27 cellular contexts compared by ENCODE assay signal in genomic region chr13:25175431-25175830, GRCh38. TPM values are rescaled to one million over a fixed set of nuclear protein-coding genes. Genes with fewer than 3 reads are reported as not detected.
"Had no signal": no experiment of that assay in that cellular context is flagged by ENCODE, and none has a peak within 500 bp of the region (broad histone marks: within the 10 kb centered on the region; RNA-seq: fewer than 3 reads in every experiment).

No MANE protein-coding gene starts in this region.

- H3K36me3 ChIP-seq: colonic mucosa, gastrocnemius medialis, sigmoid colon, transverse colon, upper lobe of right lung, uterus had no signal

- DNase-seq: colonic mucosa; dermis blood vessel endothelial cell; foreskin fibroblast; gastrocnemius medialis; kidney; mesenchymal stem cell; mucosa of descending colon; naive B cell; psoas muscle; right cardiac atrium; sigmoid colon; stimulated activated CD4-positive, alpha-beta T cell treated with anti-CD3 and anti-CD28 coated beads, Interleukin-2, amount 100 ng/mL, for 24 hours; stimulated activated CD4-positive, alpha-beta T cell treated with anti-CD3 and anti-CD28 coated beads, Interleukin-4, amount 100 ng/mL, for 24 hours; stimulated activated naive CD4-positive, alpha-beta T cell treated with Interleukin-2 at 50 U/mL for 16 hours; transverse colon; upper lobe of right lung; uterus had no signal

- H3K36me3 Mint-ChIP-seq: mesothelial cell of epicardium; stimulated activated effector memory CD8-positive, alpha-beta T cell treated with anti-CD3 and anti-CD28 coated beads, Interleukin-12 subunit alpha, Interleukin-12 subunit beta, amount 100 ng/mL, for 72 hours had no signal

- H3K4me1 ChIP-seq: colonic mucosa, gastrocnemius medialis, psoas muscle, uterus had no signal

- H3K9me3 Mint-ChIP-seq: mesothelial cell of epicardium; natural killer cell treated with Interleukin-12 subunit alpha and Interleukin-12 subunit beta and Interleukin-15 and Interleukin-18, amount 100 ng/mL, for 72 hours; stimulated activated effector memory CD8-positive, alpha-beta T cell treated with anti-CD3 and anti-CD28 coated beads, Interleukin-12 subunit alpha, Interleukin-12 subunit beta, amount 100 ng/mL, for 72 hours had no signal

- H3K27ac ChIP-seq: colonic mucosa, gastrocnemius medialis, psoas muscle, sigmoid colon, transverse colon, upper lobe of right lung, uterus had no signal

- H3K27ac Mint-ChIP-seq: mesothelial cell of epicardium; natural killer cell treated with Interleukin-12 subunit alpha and Interleukin-12 subunit beta and Interleukin-15 and Interleukin-18, amount 100 ng/mL, for 72 hours; stimulated activated effector memory CD8-positive, alpha-beta T cell treated with anti-CD3 and anti-CD28 coated beads, Interleukin-12 subunit alpha, Interleukin-12 subunit beta, amount 100 ng/mL, for 72 hours had no signal

- H3K4me3 Mint-ChIP-seq: mesothelial cell of epicardium; naive B cell; natural killer cell treated with Interleukin-12 subunit alpha and Interleukin-12 subunit beta and Interleukin-15 and Interleukin-18, amount 100 ng/mL, for 72 hours; stimulated activated effector memory CD8-positive, alpha-beta T cell treated with anti-CD3 and anti-CD28 coated beads, Interleukin-12 subunit alpha, Interleukin-12 subunit beta, amount 100 ng/mL, for 72 hours had no signal

- H3K4me3 ChIP-seq: colonic mucosa, gastrocnemius medialis, mucosa of descending colon, psoas muscle, sigmoid colon, transverse colon, upper lobe of right lung, uterus had no signal

- H3K9me3 ChIP-seq: colonic mucosa, gastrocnemius medialis, mucosa of descending colon, psoas muscle, sigmoid colon, transverse colon, upper lobe of right lung, uterus had no signal

- ATAC-seq: gastrocnemius medialis; left lobe of liver; mucosa of descending colon; natural killer cell treated with Interleukin-12 subunit alpha and Interleukin-12 subunit beta and Interleukin-15 and Interleukin-18, amount 100 ng/mL, for 72 hours; psoas muscle; right cardiac atrium; stimulated activated effector memory CD8-positive, alpha-beta T cell treated with anti-CD3 and anti-CD28 coated beads, Interleukin-12 subunit alpha, Interleukin-12 subunit beta, amount 100 ng/mL, for 72 hours; upper lobe of right lung had no signal

RNA-seq across cellular contexts. Expression of gene AMER2, which starts 3.3 kb away (rescaled TPM):
- total RNA-seq: dermis blood vessel endothelial cell; glomerular endothelial cell; left lobe of liver; liver; lung microvascular endothelial cell; natural killer cell treated with Interleukin-12 subunit alpha and Interleukin-12 subunit beta and Interleukin-15 and Interleukin-18, amount 100 ng/mL, for 72 hours; osteoblast; renal cortical epithelial cell; right cardiac atrium; skeletal muscle tissue; upper lobe of right lung had no signal
